In genomic region chr13:108679989-108680388, GRCh38 we compare ENCODE assay signal across 18 cellular contexts.
"Had no signal": no experiment of that assay in that cellular context is flagged by ENCODE, and none has a peak within 500 bp of the region (broad histone marks: within the 10 kb centered on the region; RNA-seq: fewer than 3 reads in every experiment).

No MANE protein-coding gene starts in this region.

- DNase-seq: dorsolateral prefrontal cortex; effector CD4-positive, alpha-beta T cell; foreskin fibroblast; gastrocnemius medialis; left ventricle myocardium superior; lower lobe of right lung; naive thymus-derived CD8-positive, alpha-beta T cell; nephron progenitor cell; stimulated activated CD4-positive, alpha-beta T cell treated with anti-CD3 and anti-CD28 coated beads, Interleukin-12 subunit alpha, Interleukin-12 subunit beta, amount 100 ng/mL, for 4 hours; stimulated activated CD4-positive, alpha-beta T cell treated with anti-CD3 and anti-CD28 coated beads, Interleukin-1b, Interleukin-23, amount 100 ng/mL, for 48 hours; stimulated activated CD4-positive, alpha-beta T cell treated with anti-CD3 and anti-CD28 coated beads, Interleukin-4, amount 100 ng/mL, for 1 hour; stimulated activated CD8-positive, alpha-beta memory T cell treated with anti-CD3 and anti-CD28 coated beads, Interleukin-4, amount 100 ng/mL, for 48 hours; stimulated activated naive CD4-positive, alpha-beta T cell; stimulated activated naive CD8-positive, alpha-beta T cell treated with anti-CD3 and anti-CD28 coated beads, Interleukin-15, amount 100 ng/mL, for 72 hours; transverse colon; upper lobe of right lung; uterus had no signal

- ATAC-seq: gastrocnemius medialis; left ventricle myocardium superior; lower lobe of right lung; naive thymus-derived CD8-positive, alpha-beta T cell; sciatic nerve; stimulated activated naive CD8-positive, alpha-beta T cell treated with anti-CD3 and anti-CD28 coated beads, Interleukin-15, amount 100 ng/mL, for 72 hours; upper lobe of right lung had no signal
